In genomic region chr14:30521899-30522736, GRCh38 we compare ENCODE assay signal across 8 cellular contexts. TPM values are rescaled to one million over a fixed set of nuclear protein-coding genes. Genes with fewer than 3 reads are reported as not detected.
DNase-seq lines count a peak whose midpoint lies in the region; ATAC-seq, FAIRE-seq and TF ChIP-seq lines count a peak whose summit lies in the region.

No MANE protein-coding gene starts in this region.

- FAIRE-seq in GM12878 (lab: Jason Lieb, UNC) (peak; percentile 98), H54 (lab: Jason Lieb, UNC) (no peak)

- peak; percentile 58 for TF ChIP-seq CTCF in AG04449 (IDR thresholded peaks at IDR 0.05; ENCODE audit: insufficient read depth, low read length, missing control alignments)
- peak; percentile 69 for TF ChIP-seq CTCF in GM12865 (IDR thresholded peaks at IDR 0.05; ENCODE audit: insufficient read depth, low read depth, low read length, missing control alignments)
- TF ChIP-seq CTCF in GM12878 (IDR thresholded peaks at IDR 0.05 in 2 of 3, conservative IDR thresholded peaks at IDR 0.05 in 1 of 3; ENCODE audit: control insufficient read depth in 2 of 3, extremely low read depth in 1 of 3, insufficient read depth in 1 of 3, low read depth in 3 of 3, low read length in 3 of 3): peak; percentile 65 to 70 (median 68)
- TF ChIP-seq CTCF in lower leg skin (IDR thresholded peaks at IDR 0.05): no peak

- SMC1A ChIA-PET in GM12878 (lab: Charles Lee; ENCODE audit: uncharacterized antibody, unreplicated experiment): interaction anchor here (0.7 to 4.4 kb wide), 6 partner anchors 10 to 252 kb away, joined by 3 to 31 read pairs (median 4); no protein-coding TSS in a partner anchor

- TF ChIP-seq EP300 in GM12878 (IDR thresholded peaks at IDR 0.05; ENCODE audit: borderline replicate concordance in 1 of 2, control insufficient read depth in 1 of 2, low read depth in 2 of 2, low read length in 2 of 2): no peak

- TF ChIP-seq RAD21 in GM12878 (IDR thresholded peaks at IDR 0.05; ENCODE audit: insufficient read depth, low read depth, low read length): peak; percentile 64

- no peak overlapping the region for H3K4me2 ChIP-seq in GM12878 (ENCODE audit: control insufficient read depth, insufficient read depth)

- WGBS in GM12878 (ENCODE audit: insufficient coverage, insufficient replicate concordance, low lambda C conversion rate, missing lambda C conversion rate): 11% methylated on average over 9 of the region's 9 CpGs
- WGBS in lower leg skin, 2 donors: 29 to 34% methylated on average over 9 of the region's 9 CpGs

- CTCF ChIA-PET in AG04449 (lab: Yijun Ruan, JAX): interaction anchor here (0.6 to 2.2 kb wide), 19 partner anchors 9 to 1771 kb away, joined by 3 to 7 read pairs (median 4); no protein-coding TSS in a partner anchor
- CTCF ChIA-PET in GM12878 (lab: Yijun Ruan, JAX): interaction anchor here (0.7 to 5.1 kb wide), 10 partner anchors 13 to 1765 kb away, joined by 3 to 53 read pairs (median 4); no protein-coding TSS in a partner anchor

- in situ Hi-C loops in GM12878 (cut with MboI): no loop called here

- DNase-seq in AG04449 (ENCODE audit: low read depth, low spot score) (no peak), GM12865 (ENCODE audit: low read depth) (peak; percentile 53), NCI-H2227 treated with DMSO at 0.1 percent for 48 hours (lab: John Stamatoyannopoulos, UW) (peak; percentile 72), GM12878 (ENCODE audit: low read depth, low spot score) (peak; percentile 9), left lobe of liver (ENCODE audit: low spot score) (no peak), H54 (ENCODE audit: insufficient read length, low spot score) (no peak), lower leg skin (ENCODE audit: low spot score in 2 of 2) (no peak)

- POLR2A ChIA-PET in AG04449 (lab: Yijun Ruan, JAX) (no interaction called here), GM12878 (lab: Charles Lee) (no interaction called here)

- intact Hi-C loops in GM12878 (cut with micrococcal nuclease; ENCODE audit: unreplicated experiment): loop anchor here (1.0 to 5.0 kb wide), 3 partner anchors 147 to 1770 kb away; no protein-coding TSS in a partner anchor
- intact Hi-C loops in lower leg skin (cut with DNase I; ENCODE audit: low total_unique reads): no loop called here

- ATAC-seq in HG02973 (IDR thresholded peaks at IDR 0.05; ENCODE audit: unreplicated experiment): peak; percentile 62
- peak; percentile 65 for ATAC-seq in GM12878
- ATAC-seq in left lobe of liver: peak; percentile 80

- no peaks in the 10 kb centered on the region for H3K36me3 ChIP-seq in GM12878 (ENCODE audit: control insufficient read depth in 2 of 2, insufficient read depth in 2 of 2, low read length in 1 of 2)

- no peaks in the 10 kb centered on the region for H3K79me2 ChIP-seq in GM12878 (ENCODE audit: control insufficient read depth, insufficient read depth, low read length)

- RAD21 ChIA-PET in GM12878 (lab: Charles Lee; ENCODE audit: unreplicated experiment): interaction anchor here (1.0 to 3.4 kb wide), 3 partner anchors 79 to 251 kb away, joined by 4 to 19 read pairs (median 6); no protein-coding TSS in a partner anchor

- TF ChIP-seq POLR2A in GM12878 (IDR thresholded peaks at IDR 0.05; ENCODE audit: low read depth, low read length) (no peak), H54 (IDR thresholded peaks at IDR 0.05; ENCODE audit: low read depth, low read length) (no peak), lower leg skin (IDR thresholded peaks at IDR 0.05) (no peak)

- peak overlapping the region; percentile 42 for H2AFZ ChIP-seq in GM12878 (ENCODE audit: control insufficient read depth, low read depth, low read length)

- H3K4me3 ChIP-seq in AG04449 (ENCODE audit: low read depth, low read length): no peak overlapping the region
- no peak overlapping the region for H3K4me3 ChIP-seq in GM12865 (ENCODE audit: low read depth, low read length)
- no peak overlapping the region for H3K4me3 ChIP-seq in GM12878
- H3K4me3 ChIP-seq in lower leg skin (ENCODE audit: low read depth, poor library complexity, severe bottlenecking): no peak overlapping the region

- no peak overlapping the region for H3K9ac ChIP-seq in GM12878 (ENCODE audit: control insufficient read depth, insufficient read depth, low read length)

- H3K9me3 ChIP-seq in GM12878 (replicated peaks; ENCODE audit: control insufficient read depth, insufficient read depth, low read length): no peaks in the 10 kb centered on the region

- no peaks in the 10 kb centered on the region for H3K27me3 ChIP-seq in GM12878 (replicated peaks in 1 of 2; ENCODE audit: control insufficient read depth in 2 of 2, insufficient read depth in 2 of 2, low read length in 1 of 2)

- BruUV-seq in GM12878 (replicated peaks; lab: Mats Ljungman, UMichigan): no TSS peak

- no peaks in the 10 kb centered on the region for H3K4me1 ChIP-seq in GM12878 (ENCODE audit: control insufficient read depth, insufficient read depth, low read length)

- H3K27ac ChIP-seq in GM12878 (ENCODE audit: control insufficient read depth, insufficient read depth): no peak overlapping the region

- H4K20me1 ChIP-seq in GM12878 (ENCODE audit: control insufficient read depth, insufficient read depth): no peaks in the 10 kb centered on the region

TF ChIP-seq in GM12878, 131 proteins besides CTCF, POLR2A, EP300 and RAD21:
- no peak for TF ChIP-seq EGR1 (IDR thresholded peaks at IDR 0.05; ENCODE audit: borderline replicate concordance in 1 of 2, low read depth in 2 of 2, low read length in 2 of 2)
- peak; percentile 46; the same call in 1 of the 2 replicates for TF ChIP-seq SMC3 (IDR thresholded peaks at IDR 0.05; ENCODE audit: borderline replicate concordance, low read length)

RNA-seq across cellular contexts. Expression of gene G2E3, which starts 36.8 kb away (rescaled TPM):
- total RNA-seq in GM12878 (2013; cell fraction: nucleolus; rRNA removed): 82.2 and 99.3 TPM in 2 replicates
- total RNA-seq in GM12878 (2014; rRNA removed) (11.9 and 15.0 TPM in 2 replicates), GM12878 (2014; rRNA removed; fragmentation: Illumina TruSeq; extraction: Trizol) (19.7 and 20.4 TPM in 2 replicates), GM12878 (2021) (20.1 and 22.6 TPM in 2 replicates), left lobe of liver (4.6 TPM), lower leg skin (10 to 100 TPM in 2 of 4 donors, 1 to 10 TPM in 2; 8.0 to 13.0 (median 10.6) TPM)
- polyA plus RNA-seq in GM12878 (2011; ENCODE audit: low read depth): 2.9 TPM
- polyA plus RNA-seq in GM12878 (2011; rRNA removed) (24.2 and 43.6 TPM in 2 replicates), GM12878 (2014; fragmentation: Illumina TruSeq; extraction: Trizol) (16.1 and 19.3 TPM in 2 replicates), GM12878 (2014; fragmentation: Nextera tagmentation; extraction: Ambion mirVana) (10 to 100 TPM; 15.0 to 38.0 TPM), GM12878 (2014; rRNA removed) (8.8 and 10.0 TPM in 2 replicates), GM12878 (2016; fragmentation: Nextera tagmentation; extraction: Ambion mirVana) (10 to 100 TPM; 22.7 to 29.6 TPM)
- polyA plus RNA-seq in GM12878 (2011; cell fraction: cytosol; rRNA removed): 5.2 and 7.4 TPM in 2 replicates
- polyA plus RNA-seq in GM12878 (2011; cell fraction: nucleus; rRNA removed): 15.5 and 18.5 TPM in 2 replicates
- 5.1 and 8.2 TPM in 2 replicates for polyA plus RNA-seq in GM12878 (2012)
- 13.8 and 20.5 TPM in 2 replicates for polyA minus RNA-seq in GM12878 (2011; rRNA and poly(A)+ RNA removed)
- 9.2 and 11.6 TPM in 2 replicates for polyA minus RNA-seq in GM12878 (2011; cell fraction: cytosol; rRNA and poly(A)+ RNA removed)
- polyA minus RNA-seq in GM12878 (2011; cell fraction: nucleus; rRNA and poly(A)+ RNA removed): 18.5 and 31.0 TPM in 2 replicates

Comparison
In these comparisons a context has a peak if more than half of its experiments do, and no peak if none do; other contexts are left out.
1. DNase-seq: peak in GM12865 (single experiment), NCI-H2227 treated with DMSO at 0.1 percent for 48 hours (single experiment) and GM12878 (single experiment); none in AG04449 (single experiment), left lobe of liver (single experiment), H54 (single experiment) and lower leg skin (0 of 2).
2. CTCF ChIP-seq: peak in AG04449 (single experiment), GM12865 (single experiment) and GM12878 (3 of 3); none in lower leg skin (0 of 3).
3. Peak in every context shown above with its lines, with median percentiles within 50 percentile points of each other: ATAC-seq.